In genomic region chr12:50239355-50239891, GRCh38 we compare ENCODE assay signal across 25 cellular contexts.
"Had no signal": no experiment of that assay in that cellular context is flagged by ENCODE, and none has a peak within 500 bp of the region (broad histone marks: within the 10 kb centered on the region; RNA-seq: fewer than 3 reads in every experiment).

No MANE protein-coding gene starts in this region.

- H3K4me1 Mint-ChIP-seq: memory B cell had no signal

- H3K27me3 Mint-ChIP-seq: naive thymus-derived CD4-positive, alpha-beta T cell; stimulated activated naive CD8-positive, alpha-beta T cell treated with anti-CD3 and anti-CD28 coated beads, Interleukin-15, Interleukin-2, amounts not matched to agents 100 ng/mL and 50 ng/mL, for 24 hours had no signal

- H3K27ac Mint-ChIP-seq: dendritic cell treated with granulocyte-macrophage colony-stimulating factor and Interleukin-4, amounts not matched to agents 40 ng/mL and 50 ng/mL, for 4 days; memory B cell; naive thymus-derived CD4-positive, alpha-beta T cell; stimulated activated naive CD8-positive, alpha-beta T cell treated with anti-CD3 and anti-CD28 coated beads, Interleukin-15, Interleukin-2, amounts not matched to agents 100 ng/mL and 50 ng/mL, for 24 hours had no signal

- H3K4me1 ChIP-seq: prostate gland had no signal

- H3K27me3 ChIP-seq: breast epithelium, vagina had no signal

- H3K4me3 Mint-ChIP-seq: dendritic cell treated with granulocyte-macrophage colony-stimulating factor and Interleukin-4, amounts not matched to agents 40 ng/mL and 50 ng/mL, for 4 days; memory B cell; naive thymus-derived CD4-positive, alpha-beta T cell; stimulated activated naive CD8-positive, alpha-beta T cell treated with anti-CD3 and anti-CD28 coated beads, Interleukin-15, Interleukin-2, amounts not matched to agents 100 ng/mL and 50 ng/mL, for 24 hours had no signal

- H3K36me3 ChIP-seq: breast epithelium, left ventricle myocardium inferior, prostate gland, vagina had no signal

- H3K36me3 Mint-ChIP-seq: memory B cell had no signal

- H3K27ac ChIP-seq: WERI-Rb-1 had no signal

- DNase-seq: activated CD4-positive, alpha-beta T cell treated with anti-CD3 and anti-CD28 coated beads for 1 hour; activated CD8-positive, alpha-beta memory T cell treated with anti-CD3 and anti-CD28 coated beads for 24 hours; activated CD8-positive, alpha-beta memory T cell treated with anti-CD3 and anti-CD28 coated beads, Interleukin-2, amount 50 U/mL, for 48 hours; activated effector memory CD4-positive, alpha-beta T cell treated with Interleukin-2 at 50 U/mL for 16 hours; activated naive CD4-positive, alpha-beta T cell treated with anti-CD3 and anti-CD28 coated beads, Interleukin-2, amount 50 U/mL, for 16 hours; activated T-cell treated with anti-CD3 and anti-CD28 coated beads, Interleukin-2, amount 50 U/mL, for 48 hours; aorta; cerebellar nuclear complex; effector CD8-positive, alpha-beta T cell; foreskin fibroblast; hypothalamus; kidney; left ventricle myocardium inferior; naive thymus-derived CD4-positive, alpha-beta T cell; right cardiac atrium; SW 1271; T-helper 2 cell; WERI-Rb-1 had no signal

- H3K4me3 ChIP-seq: breast epithelium, left ventricle myocardium inferior, prostate gland, skin epidermis, vagina had no signal

- H3K9me3 Mint-ChIP-seq: dendritic cell treated with granulocyte-macrophage colony-stimulating factor and Interleukin-4, amounts not matched to agents 40 ng/mL and 50 ng/mL, for 4 days; memory B cell; naive thymus-derived CD4-positive, alpha-beta T cell; stimulated activated naive CD8-positive, alpha-beta T cell treated with anti-CD3 and anti-CD28 coated beads, Interleukin-15, Interleukin-2, amounts not matched to agents 100 ng/mL and 50 ng/mL, for 24 hours had no signal

- H3K9me3 ChIP-seq: breast epithelium, left ventricle myocardium inferior, prostate gland, vagina had no signal

- ATAC-seq: naive thymus-derived CD4-positive, alpha-beta T cell; right cardiac atrium had no signal
